In the genomic region with DNA sequence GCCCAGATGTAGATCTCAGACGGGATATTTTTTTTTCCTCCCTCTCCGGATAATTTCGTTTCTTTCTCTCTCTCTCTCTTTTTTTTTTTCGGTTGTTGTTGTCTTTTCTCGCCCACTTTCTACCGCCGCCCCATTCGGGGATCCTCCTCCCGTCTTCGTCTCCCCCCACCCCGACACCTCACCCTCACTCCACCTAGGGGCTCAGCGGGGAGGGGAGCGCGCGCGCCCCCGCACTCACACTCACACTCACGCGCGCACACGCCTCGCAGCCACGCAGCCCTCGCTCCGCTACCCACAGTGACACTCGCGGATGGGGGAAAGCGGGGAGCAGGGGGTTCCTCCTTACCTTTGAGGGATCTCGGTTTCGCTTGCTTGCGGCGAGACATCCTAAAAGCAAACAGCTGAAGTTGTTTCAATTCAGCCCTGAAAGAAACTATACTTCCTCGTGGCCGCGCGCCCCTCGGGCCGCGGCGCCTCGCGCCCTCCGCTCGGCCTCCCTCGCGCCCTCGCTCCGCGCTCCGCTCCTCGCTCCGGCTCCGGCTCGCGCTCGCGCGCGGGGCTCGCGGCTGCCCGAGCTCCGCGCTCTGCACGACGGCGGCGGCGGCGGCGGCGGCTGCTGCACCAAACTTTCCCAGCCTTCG, we compare ENCODE assay signal across 9 cellular contexts. TPM values are rescaled to one million over a fixed set of nuclear protein-coding genes. Genes with fewer than 3 reads are reported as not detected.
DNase-seq lines count a peak whose midpoint lies in the region; ATAC-seq and TF ChIP-seq lines count a peak whose summit lies in the region.
"Had no signal": no experiment of that assay in that cellular context is flagged by ENCODE, and none has a peak within 500 bp of the region (broad histone marks: within the 10 kb centered on the region; RNA-seq: fewer than 3 reads in every experiment).

No MANE protein-coding gene starts in this region.

- peak overlapping the region; percentile 36 to 64; a peak in 3 of 4 replicates for H3K4me3 ChIP-seq in DND-41 (ENCODE audit: low read depth in 1 of 2, low read length in 2 of 2)
- H3K4me3 ChIP-seq in right lobe of liver, result peak overlapping the region; percentile 55 to 61 (median 61)

- H3K9me3 ChIP-seq in DND-41 (ENCODE audit: insufficient read depth, low read length, severe bottlenecking) (no peaks in the 10 kb centered on the region), right lobe of liver (no peaks in the 10 kb centered on the region)

- no peak for TF ChIP-seq CTCF in DND-41 (IDR thresholded peaks at IDR 0.05; ENCODE audit: borderline replicate concordance, extremely low read depth, low read length, poor library complexity, severe bottlenecking)
- no peak for TF ChIP-seq CTCF in right lobe of liver (IDR thresholded peaks at IDR 0.05)

- H3K36me3 ChIP-seq in DND-41 (ENCODE audit: insufficient read depth, low read length) (no peaks in the 10 kb centered on the region), right lobe of liver (no peaks in the 10 kb centered on the region)

- H2AFZ ChIP-seq in DND-41 (ENCODE audit: low read depth, low read length), result peak overlapping the region; percentile 31; the same call in 1 of the 2 replicates

- no peaks in the 10 kb centered on the region for H4K20me1 ChIP-seq in DND-41 (ENCODE audit: insufficient read depth, low read length)

- no peaks in the 10 kb centered on the region for H3K79me2 ChIP-seq in DND-41 (ENCODE audit: insufficient read depth, low read length)

- H3K4me3 Mint-ChIP-seq in dendritic cell treated with granulocyte-macrophage colony-stimulating factor and Interleukin-4, amounts not matched to agents 40 ng/mL and 50 ng/mL, for 4 days, result peak overlapping the region; percentile 91
- H3K4me3 Mint-ChIP-seq in stimulated activated naive CD8-positive, alpha-beta T cell treated with anti-CD3 and anti-CD28 coated beads, Interleukin-15, amount 100 ng/mL, for 72 hours, result peak overlapping the region; percentile 87 to 90

- H3K9ac ChIP-seq in DND-41 (ENCODE audit: low read depth, low read length), result peak overlapping the region; percentile 55; the same call in 1 of the 2 replicates

- intact Hi-C loops in dendritic cell treated with granulocyte-macrophage colony-stimulating factor and Interleukin-4, amounts not matched to agents 40 ng/mL and 50 ng/mL, for 4 days (cut with micrococcal nuclease), result loop anchor here (10.0 kb wide), 2 partner anchors 116 to 154 kb away; no protein-coding TSS in a partner anchor
- intact Hi-C loops in right lobe of liver (cut with DNase I), result no loop called here

- TF ChIP-seq POLR2A in right lobe of liver (IDR thresholded peaks at IDR 0.05), result no peak

- H3K27me3 ChIP-seq in DND-41 (ENCODE audit: insufficient read depth, low read length, poor library complexity), result peaks cover 47% of the 10 kb centered on the region
- peaks cover 0 to 16% of the 10 kb centered on the region in 2 donors for H3K27me3 ChIP-seq in right lobe of liver

- H3K9me3 Mint-ChIP-seq in dendritic cell treated with granulocyte-macrophage colony-stimulating factor and Interleukin-4, amounts not matched to agents 40 ng/mL and 50 ng/mL, for 4 days, result no peaks in the 10 kb centered on the region
- no peaks in the 10 kb centered on the region for H3K9me3 Mint-ChIP-seq in stimulated activated naive CD8-positive, alpha-beta T cell treated with anti-CD3 and anti-CD28 coated beads, Interleukin-15, amount 100 ng/mL, for 72 hours

- H3K4me2 ChIP-seq in DND-41 (ENCODE audit: insufficient read depth, low read length), result peak overlapping the region; percentile 82

- DNase-seq in DND-41 (no peak), SK-MEL-5 (ENCODE audit: low read depth, low spot score) (peak; percentile 11), right lobe of liver (peak in 1 of 3 donors; percentile 38), SKM-1 (lab: John Stamatoyannopoulos, UW; ENCODE audit: unreplicated experiment) (no peak)
- peak; percentile 12 to 14 for DNase-seq in stimulated activated naive CD8-positive, alpha-beta T cell treated with anti-CD3 and anti-CD28 coated beads, Interleukin-15, amount 100 ng/mL, for 72 hours

- peaks cover 14% of the 10 kb centered on the region for H3K4me1 Mint-ChIP-seq in dendritic cell treated with granulocyte-macrophage colony-stimulating factor and Interleukin-4, amounts not matched to agents 40 ng/mL and 50 ng/mL, for 4 days (ENCODE audit: low read depth)
- peaks cover 17% of the 10 kb centered on the region for H3K4me1 Mint-ChIP-seq in stimulated activated naive CD8-positive, alpha-beta T cell treated with anti-CD3 and anti-CD28 coated beads, Interleukin-15, amount 100 ng/mL, for 72 hours

- WGBS in right lobe of liver (ENCODE audit: insufficient coverage, low coverage, low lambda C conversion rate, missing lambda C conversion rate), result 3% methylated on average over 21 of the region's 73 CpGs

- H3K4me1 ChIP-seq in DND-41 (ENCODE audit: insufficient read depth, low read length), result peaks cover 18% of the 10 kb centered on the region
- peaks cover 0 to 14% (median 3%) of the 10 kb centered on the region in 4 donors for H3K4me1 ChIP-seq in right lobe of liver

- no peaks in the 10 kb centered on the region for H3K36me3 Mint-ChIP-seq in dendritic cell treated with granulocyte-macrophage colony-stimulating factor and Interleukin-4, amounts not matched to agents 40 ng/mL and 50 ng/mL, for 4 days (ENCODE audit: low read depth)

- H3K27ac Mint-ChIP-seq in dendritic cell treated with granulocyte-macrophage colony-stimulating factor and Interleukin-4, amounts not matched to agents 40 ng/mL and 50 ng/mL, for 4 days, result peak overlapping the region; percentile 23
- peak overlapping the region in 1 of 2 donors; percentile 22 for H3K27ac Mint-ChIP-seq in stimulated activated naive CD8-positive, alpha-beta T cell treated with anti-CD3 and anti-CD28 coated beads, Interleukin-15, amount 100 ng/mL, for 72 hours

- ATAC-seq in DND-41 (ENCODE audit: insufficient read depth, low read depth), result no peak
- peak; percentile 55 for ATAC-seq in GM21367 (IDR thresholded peaks at IDR 0.05; ENCODE audit: unreplicated experiment)
- ATAC-seq in right lobe of liver, result peak; percentile 15 to 42 (median 30)
- ATAC-seq in stimulated activated naive CD8-positive, alpha-beta T cell treated with anti-CD3 and anti-CD28 coated beads, Interleukin-15, amount 100 ng/mL, for 72 hours, result peak; percentile 27
- ATAC-seq in HG03342 (IDR thresholded peaks at IDR 0.05; ENCODE audit: unreplicated experiment), result no peak

- no peak overlapping the region for H3K27ac ChIP-seq in DND-41 (ENCODE audit: low read length)
- H3K27ac ChIP-seq in right lobe of liver, result peak overlapping the region; percentile 35 to 72 (median 45)

- H3K27me3 Mint-ChIP-seq in dendritic cell treated with granulocyte-macrophage colony-stimulating factor and Interleukin-4, amounts not matched to agents 40 ng/mL and 50 ng/mL, for 4 days, result peaks cover 66% of the 10 kb centered on the region
- peaks cover 67% of the 10 kb centered on the region for H3K27me3 Mint-ChIP-seq in stimulated activated naive CD8-positive, alpha-beta T cell treated with anti-CD3 and anti-CD28 coated beads, Interleukin-15, amount 100 ng/mL, for 72 hours

- in situ Hi-C loops in SK-MEL-5 (cut with HindIII; ENCODE audit: low pct_unique_long_range_greater_than_20kb, low sequenced_read_pairs), result no loop called here

RNA-seq across cellular contexts. Expression of gene ZNF521, which starts 1.3 kb away (rescaled TPM):
- total RNA-seq in SK-MEL-5 (2014; rRNA removed; shearing (Covaris generic)), result 1.9 and 4.9 TPM in 2 replicates
- 6.7 and 11.7 TPM in 2 replicates for polyA plus RNA-seq in SK-MEL-5 (2015; cell fraction: cytosol; rRNA removed)
- 3.8 and 6.5 TPM in 2 replicates for polyA plus RNA-seq in SK-MEL-5 (2015; cell fraction: nucleus; rRNA removed)
- 1 to 10 TPM in 3 of 6 experiments, under 1 TPM in 3; 0.31 to 2.9 (median 1.3) TPM for total RNA-seq in right lobe of liver
- total RNA-seq: T-helper 1 cell treated with Interleukin-12 subunit alpha and Interleukin-12 subunit beta and Interleukin-4 antibody, amounts not matched to agents 30 ng/mL and 1 ng/mL, for 36 hours had no signal

Comparison
In these comparisons a context has a peak if more than half of its experiments do, and no peak if none do; other contexts are left out.
1. ATAC-seq: peak in GM21367 (single experiment), right lobe of liver (4 of 4) and stimulated activated naive CD8-positive, alpha-beta T cell treated with anti-CD3 and anti-CD28 coated beads, Interleukin-15, amount 100 ng/mL, for 72 hours (single experiment); none in DND-41 (single experiment) and HG03342 (single experiment).
2. DNase-seq: peak in SK-MEL-5 (single experiment) and stimulated activated naive CD8-positive, alpha-beta T cell treated with anti-CD3 and anti-CD28 coated beads, Interleukin-15, amount 100 ng/mL, for 72 hours (2 of 2); none in DND-41 (single experiment) and SKM-1 (single experiment).